ENCODE assay signal across 15 cellular contexts in the genomic region with DNA sequence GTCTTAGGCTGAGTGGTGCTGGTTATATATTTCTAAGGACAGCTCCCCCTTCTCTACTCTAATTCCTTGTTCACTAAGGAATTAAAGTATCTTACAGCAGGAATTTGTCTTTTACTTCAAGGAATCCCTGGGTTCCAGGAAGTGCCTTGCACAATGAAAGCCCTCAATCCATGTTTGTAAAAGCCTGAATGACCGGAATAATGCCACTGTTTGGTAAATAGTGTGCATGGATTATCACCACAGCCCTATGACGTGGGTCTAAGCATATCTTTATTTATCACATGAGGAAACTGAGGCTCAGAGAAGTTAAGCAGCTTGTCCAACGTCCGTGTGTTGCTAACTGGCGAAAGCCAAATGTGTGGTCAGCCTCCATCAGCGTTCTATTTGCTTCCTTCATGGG.
DNase-seq lines count a peak whose midpoint lies in the region; ATAC-seq and TF ChIP-seq lines count a peak whose summit lies in the region.
"Had no signal": no experiment of that assay in that cellular context is flagged by ENCODE, and none has a peak within 500 bp of the region (broad histone marks: within the 10 kb centered on the region; RNA-seq: fewer than 3 reads in every experiment).

No MANE protein-coding gene starts in this region.

- no TSS peak for BruUV-seq in PC-3 (replicated peaks; lab: Mats Ljungman, UMichigan)

- POLR2A ChIA-PET in PC-3 (lab: Charles Lee; ENCODE audit: unreplicated experiment) (interaction anchor here (0.6 kb wide), 1 partner anchor 16 kb away, joined by 5 read pairs; no protein-coding TSS in a partner anchor), GM10248 (lab: Yijun Ruan, JAX) (no interaction called here)

- DNase-seq in PC-3 (no peak), coronary artery (ENCODE audit: low spot score) (peak; percentile 28), thoracic aorta (ENCODE audit: low spot score) (no peak), GM10248 (ENCODE audit: extremely low spot score) (no peak)
- DNase-seq: activated CD4-positive, alpha-beta T cell treated with anti-CD3 and anti-CD28 coated beads, Interleukin-2, amount 50 U/mL, for 4 hours; BE2C; H7; naive B cell; retina; SHP77; T-helper 9 cell had no signal

- H3K36me3 ChIP-seq in PC-3 (ENCODE audit: low read depth, low read length): no peaks in the 10 kb centered on the region
- no peaks in the 10 kb centered on the region for H3K36me3 ChIP-seq in mesodermal cell (ENCODE audit: control insufficient read depth, insufficient read depth, low read length)
- no peaks in the 10 kb centered on the region for H3K36me3 ChIP-seq in thoracic aorta
- H3K36me3 ChIP-seq: BE2C had no signal

- H3K4me2 ChIP-seq in PC-3 (ENCODE audit: low read length): peak overlapping the region; percentile 60; the same call in 1 of the 2 replicates

- no peaks in the 10 kb centered on the region for H3K9me3 ChIP-seq in PC-3 (ENCODE audit: low read length)
- H3K9me3 ChIP-seq in mesodermal cell (ENCODE audit: control insufficient read depth, low read length): no peaks in the 10 kb centered on the region
- no peaks in the 10 kb centered on the region for H3K9me3 ChIP-seq in thoracic aorta
- H3K9me3 ChIP-seq: BE2C had no signal

- H4K20me1 ChIP-seq in PC-3 (ENCODE audit: low read length): no peaks in the 10 kb centered on the region

- H3K9ac ChIP-seq in PC-3 (ENCODE audit: low read length): no peak overlapping the region

- no peaks in the 10 kb centered on the region for H3K9me2 ChIP-seq in PC-3 (replicated peaks; ENCODE audit: low read length)

- no peaks in the 10 kb centered on the region for H3K79me2 ChIP-seq in PC-3 (ENCODE audit: low read length)

- H3K4me1 ChIP-seq in PC-3 (ENCODE audit: insufficient read depth, low read length): peaks cover 33% of the 10 kb centered on the region
- peaks cover 37% of the 10 kb centered on the region for H3K4me1 ChIP-seq in mesodermal cell (ENCODE audit: control insufficient read depth, insufficient read depth, low read length, poor library complexity, severe bottlenecking)
- H3K4me1 ChIP-seq in thoracic aorta (ENCODE audit: control insufficient read depth in 1 of 2, low read depth in 2 of 2): peaks cover 48 to 82% of the 10 kb centered on the region in 2 donors
- H3K4me1 ChIP-seq: BE2C had no signal

- H3F3A ChIP-seq in PC-3 (ENCODE audit: low read length, unreplicated experiment): no peaks in the 10 kb centered on the region

- no peak for ATAC-seq in PC-3
- no peak for ATAC-seq in thoracic aorta (ENCODE audit: insufficient number of reproducible peaks, low FRiP score, low read depth)
- ATAC-seq in GM21447 (IDR thresholded peaks at IDR 0.05; ENCODE audit: unreplicated experiment): no peak
- ATAC-seq in GM18498 (IDR thresholded peaks at IDR 0.05; ENCODE audit: unreplicated experiment): no peak
- ATAC-seq: stimulated activated effector memory CD8-positive, alpha-beta T cell treated with anti-CD3 and anti-CD28 coated beads, Interleukin-12 subunit alpha, Interleukin-12 subunit beta, amount 100 ng/mL, for 72 hours had no signal

- H3K27ac ChIP-seq in PC-3 (ENCODE audit: low read length) (0 out of 2 replicates have a peak overlapping the region, but pooled peaks have one; percentile 61), coronary artery (peak overlapping the region; percentile 89 to 92), mesodermal cell (ENCODE audit: low read depth, low read length, severe bottlenecking) (peak overlapping the region; percentile 87), thoracic aorta (peak overlapping the region; percentile 89 to 97)

- no peak for TF ChIP-seq CTCF in PC-3 (conservative IDR thresholded peaks at IDR 0.05; ENCODE audit: low read depth, low read length)
- TF ChIP-seq CTCF in coronary artery (IDR thresholded peaks at IDR 0.05): no peak
- no peak for TF ChIP-seq CTCF in thoracic aorta (IDR thresholded peaks at IDR 0.05)
- no peak for TF ChIP-seq CTCF in GM10248 (IDR thresholded peaks at IDR 0.05; ENCODE audit: control extremely low read depth, extremely low read depth, low read depth, missing control alignments)

- CTCF ChIA-PET in PC-3 (lab: Charles Lee) (no interaction called here), GM10248 (lab: Yijun Ruan, JAX) (interaction anchor here (0.9 to 6.1 kb wide), 6 partner anchors 9 to 24 kb away, joined by 3 to 31 read pairs (median 4); no protein-coding TSS in a partner anchor)

- 91 to 93% methylated on average over 6 of the region's 6 CpGs for WGBS in mesodermal cell (ENCODE audit: insufficient coverage in 2 of 2), 2 experiments

- no peaks in the 10 kb centered on the region for H3K27me3 ChIP-seq in PC-3 (ENCODE audit: low read length)
- H3K27me3 ChIP-seq in thoracic aorta (replicated peaks; ENCODE audit: insufficient read depth): no peaks in the 10 kb centered on the region
- H3K27me3 ChIP-seq: BE2C had no signal

- intact Hi-C loops in PC-3 (cut with micrococcal nuclease): loop anchor here (5.0 kb wide), 1 partner anchor 85 kb away; no protein-coding TSS in a partner anchor

- H2AFZ ChIP-seq in PC-3 (ENCODE audit: low read length): no peak overlapping the region

- H3K4me3 ChIP-seq in PC-3 (ENCODE audit: low read length) (no peak overlapping the region), coronary artery (peak overlapping the region; percentile 15), mesodermal cell (ENCODE audit: extremely low read depth, insufficient read depth, low read length, poor library complexity, severe bottlenecking) (no peak overlapping the region), thoracic aorta (peak overlapping the region; percentile 19)

Comparison
In these comparisons a context has a peak if more than half of its experiments do, and no peak if none do; other contexts are left out.
1. H3K4me3 ChIP-seq: peak in coronary artery (single experiment) and thoracic aorta (single experiment); none in PC-3 (single experiment) and mesodermal cell (single experiment).
2. Peak in every context shown above with its lines, with median percentiles within 50 percentile points of each other: H3K27ac ChIP-seq.